21 cellular contexts compared by ENCODE assay signal in the genomic region with DNA sequence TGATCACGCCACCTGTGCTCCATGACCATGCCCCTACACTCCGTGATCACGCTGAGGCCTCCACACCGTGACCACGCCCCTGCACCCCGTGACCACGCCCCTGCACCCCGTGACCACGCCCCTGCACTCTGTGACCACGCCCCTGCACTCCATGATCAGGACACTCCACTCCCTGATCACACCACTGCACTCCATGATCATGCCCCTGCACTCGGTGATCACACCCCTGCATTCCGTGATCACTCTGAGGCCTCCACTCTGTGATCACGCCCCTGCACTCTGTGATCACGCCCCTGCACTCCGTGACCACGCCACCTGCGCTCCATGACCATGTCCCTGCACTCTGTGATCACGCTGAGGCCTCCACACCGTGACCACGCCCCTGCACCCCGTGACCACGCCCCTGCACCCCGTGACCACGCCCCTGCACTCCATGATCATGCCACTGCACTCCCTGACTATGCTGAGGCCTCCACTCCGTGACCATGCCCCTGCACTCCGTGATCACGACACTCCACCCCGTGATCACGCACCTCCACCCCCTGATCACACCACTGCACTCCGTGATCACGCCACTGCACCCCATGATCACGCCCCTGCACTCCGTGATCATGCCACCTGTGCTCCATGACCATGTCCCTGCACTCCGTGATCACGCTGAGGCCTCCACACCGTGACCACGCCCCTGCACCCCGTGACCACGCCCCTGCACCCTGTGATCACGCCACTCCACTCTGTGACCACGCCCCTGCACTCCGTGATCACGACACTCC. TPM values are rescaled to one million over a fixed set of nuclear protein-coding genes. Genes with fewer than 3 reads are reported as not detected.
DNase-seq lines count a peak whose midpoint lies in the region; ATAC-seq, FAIRE-seq and TF ChIP-seq lines count a peak whose summit lies in the region.
"Had no signal": no experiment of that assay in that cellular context is flagged by ENCODE, and none has a peak within 500 bp of the region (broad histone marks: within the 10 kb centered on the region; RNA-seq: fewer than 3 reads in every experiment).

No MANE protein-coding gene starts in this region.

- H4K8ac ChIP-seq in neuronal stem cell (ENCODE audit: low read depth, low read length) = peak overlapping the region; percentile 96

- H3K27ac ChIP-seq in right lobe of liver (no peak overlapping the region), HepG2 (ENCODE audit: extremely low read length, insufficient read depth, low read length) (no peak overlapping the region), K562 (ENCODE audit: extremely low read depth, low read depth, low read length) (no peak overlapping the region; the same call in 2 of the 3 replicates), neuronal stem cell (replicated peaks; ENCODE audit: low read length) (no peak overlapping the region)
- H3K27ac ChIP-seq: HL-60, SK-N-MC had no signal

- CTCF ChIA-PET in HepG2 (lab: Yijun Ruan, JAX; ENCODE audit: low intra/inter-chr PET ratio, low total read pairs) = no interaction called here
- CTCF ChIA-PET in K562 (lab: Yijun Ruan, JAX; ENCODE audit: low intra/inter-chr PET ratio) = no interaction called here

- TF ChIP-seq EP300 in HepG2 (IDR thresholded peaks at IDR 0.05; ENCODE audit: low read depth in 2 of 2, low read length in 2 of 2) = no peak
- no peak for TF ChIP-seq EP300 in HepG2 (CRISPR knock-in tag; IDR thresholded peaks at IDR 0.05; ENCODE audit: borderline replicate concordance)
- no peak for TF ChIP-seq EP300 in K562 (IDR thresholded peaks at IDR 0.05; ENCODE audit: low read length)

- POLR2A ChIA-PET in HepG2 (lab: Yijun Ruan, JAX) = no interaction called here
- POLR2A ChIA-PET in K562 (lab: Yijun Ruan, JAX) = no interaction called here

- H4K20me1 ChIP-seq in HepG2 (ENCODE audit: insufficient read depth, low read length) (no peaks in the 10 kb centered on the region), K562 (replicated peaks; ENCODE audit: control insufficient read depth, insufficient read depth, low read length) (0 out of 2 replicates have a peak, but pooled peaks cover 5% of the 10 kb centered on the region)

- BruUV-seq in HepG2 (replicated peaks; lab: Mats Ljungman, UMichigan) = no TSS peak
- no TSS peak for BruUV-seq in K562 (replicated peaks; lab: Mats Ljungman, UMichigan)

- TF ChIP-seq CTCF in right lobe of liver (IDR thresholded peaks at IDR 0.05) (no peak), HepG2 (CRISPR knock-in tag; IDR thresholded peaks at IDR 0.05) (no peak), K562 (IDR thresholded peaks at IDR 0.05 in 2 of 3, conservative IDR thresholded peaks at IDR 0.05 in 1 of 3; ENCODE audit: insufficient read depth in 2 of 3, low read depth in 1 of 3, low read length in 3 of 3) (no peak)

- H3K4me2 ChIP-seq in HepG2 (ENCODE audit: low read depth, low read length) (no peak overlapping the region), K562 (ENCODE audit: insufficient read depth, low read length) (peak overlapping the region; percentile 70), neuronal stem cell (ENCODE audit: insufficient read depth, low read length, poor library complexity, severe bottlenecking) (no peak overlapping the region)

- H3K79me2 ChIP-seq in HepG2 (ENCODE audit: insufficient read depth, low read length) (no peaks in the 10 kb centered on the region), K562 (ENCODE audit: control insufficient read depth, insufficient read depth, low read length) (no peaks in the 10 kb centered on the region)

- DNase-seq in right lobe of liver = peak in 2 of 3 donors; percentile 7 to 39
- DNase-seq in HepG2 (ENCODE audit: low spot score) = no peak
- DNase-seq in K562 (ENCODE audit: extremely low read depth in 1 of 4, low spot score in 3 of 4) = peak; percentile 18 to 25 (median 22)
- DNase-seq in neuronal stem cell (ENCODE audit: low spot score) = no peak
- no peak for DNase-seq in HUDEP-2 (lab: John Stamatoyannopoulos, UW; ENCODE audit: unreplicated experiment in 76 of 76)
- DNase-seq in dedifferentiated amniotic fluid mesenchymal stem cell (ENCODE audit: extremely low spot score) = no peak
- DNase-seq: C1 segment of cervical spinal cord, HFFc6, Kasumi-1, MG63, NCI-H1092, NCI-H2107, NCI-H510A treated with DMSO at 0.1 percent for 48 hours, NCI-H774, OCI-M1, SHP77 had no signal

- no peak for ATAC-seq in right lobe of liver
- ATAC-seq in HepG2 = no peak
- ATAC-seq in K562 = peak; percentile 86
- no peak for ATAC-seq in HG03520 (IDR thresholded peaks at IDR 0.05; ENCODE audit: unreplicated experiment)

- H2BK120ac ChIP-seq in neuronal stem cell (ENCODE audit: low read depth, low read length) = peak overlapping the region; percentile 47

- H2AFZ ChIP-seq in HepG2 (ENCODE audit: low read length) = no peak overlapping the region
- H2AFZ ChIP-seq in K562 (ENCODE audit: low read depth, low read length) = peak overlapping the region; percentile 87
- H2AFZ ChIP-seq in neuronal stem cell (ENCODE audit: low read length) = no peak overlapping the region

- H3K9ac ChIP-seq in HepG2 (ENCODE audit: insufficient read depth, low read depth, low read length) = no peak overlapping the region
- no peak overlapping the region; a peak in 1 of 4 replicates for H3K9ac ChIP-seq in K562 (ENCODE audit: insufficient read depth in 1 of 2, low read depth in 2 of 2, low read length in 2 of 2)
- peak overlapping the region; percentile 21 for H3K9ac ChIP-seq in neuronal stem cell (ENCODE audit: low read depth, low read length, poor library complexity)

- intact Hi-C loops in right lobe of liver (cut with DNase I) (no loop called here), HepG2 (cut with micrococcal nuclease; ENCODE audit: unreplicated experiment) (no loop called here), K562 (cut with micrococcal nuclease) (no loop called here)

- in situ Hi-C loops in HepG2 (cut with HindIII; ENCODE audit: extremely low pct_ligation_motif_present, low pct_unique_long_range_greater_than_20kb) = no loop called here
- in situ Hi-C loops in K562 (cut with MboI) = no loop called here

- peak overlapping the region; percentile 71 for H3K14ac ChIP-seq in neuronal stem cell (ENCODE audit: low read length)

- H3K9me1 ChIP-seq in K562 (ENCODE audit: control insufficient read depth, insufficient read depth, low read length) = no peaks in the 10 kb centered on the region

- H2BK5ac ChIP-seq in neuronal stem cell (ENCODE audit: low read length) = no peak overlapping the region

- H3K79me1 ChIP-seq in neuronal stem cell (ENCODE audit: low read depth, low read length) = peaks cover 10% of the 10 kb centered on the region

- H3K9me3 ChIP-seq in right lobe of liver (no peaks in the 10 kb centered on the region), HepG2 (ENCODE audit: low read length) (no peaks in the 10 kb centered on the region), K562 (replicated peaks; ENCODE audit: control insufficient read depth, insufficient read depth, low read depth, low read length) (no peaks in the 10 kb centered on the region), neuronal stem cell (replicated peaks in 1 of 2; ENCODE audit: control insufficient read depth in 2 of 2, insufficient read depth in 1 of 2, low read depth in 1 of 2, low read length in 2 of 2) (no peaks in the 10 kb centered on the region)
- H3K9me3 ChIP-seq: MG63 had no signal

- peak overlapping the region; percentile 76 for H3K18ac ChIP-seq in neuronal stem cell (ENCODE audit: low read length)

- TF ChIP-seq RAD21 in HepG2 (CRISPR knock-in tag; IDR thresholded peaks at IDR 0.05) (no peak), K562 (CRISPR knock-in tag; conservative IDR thresholded peaks at IDR 0.05 in 1 of 2, IDR thresholded peaks at IDR 0.05 in 1 of 2) (no peak)

- H4K91ac ChIP-seq in neuronal stem cell (ENCODE audit: low read depth, low read length, poor library complexity) = no peak overlapping the region

- H3K4me1 ChIP-seq in right lobe of liver (no peaks in the 10 kb centered on the region), HepG2 (ENCODE audit: insufficient read depth, low read length) (peaks cover 29% of the 10 kb centered on the region), K562 (replicated peaks in 1 of 2; ENCODE audit: control insufficient read depth in 2 of 2, insufficient read depth in 2 of 2, low read length in 2 of 2) (peaks cover 6 to 31% of the 10 kb centered on the region in 2 experiments; a peak in 3 of 5 replicates), neuronal stem cell (ENCODE audit: control insufficient read depth in 2 of 2, insufficient read depth in 1 of 2, low read depth in 1 of 2, low read length in 2 of 2) (peaks cover 13 to 20% of the 10 kb centered on the region in 2 donors)

- peak overlapping the region; percentile 37 for H3K4ac ChIP-seq in neuronal stem cell (ENCODE audit: low read length)

- peak overlapping the region; percentile 75 for H2AK5ac ChIP-seq in neuronal stem cell (ENCODE audit: low read depth, low read length)

- H3K36me3 ChIP-seq in right lobe of liver (no peaks in the 10 kb centered on the region), HepG2 (replicated peaks in 1 of 2; ENCODE audit: control insufficient read depth in 1 of 2, insufficient read depth in 2 of 2, low read length in 2 of 2) (no peaks in the 10 kb centered on the region), K562 (ENCODE audit: control insufficient read depth, insufficient read depth, low read length) (no peaks in the 10 kb centered on the region), neuronal stem cell (replicated peaks in 1 of 2; ENCODE audit: control insufficient read depth in 2 of 2, insufficient read depth in 2 of 2, low read length in 2 of 2) (no peaks in the 10 kb centered on the region)
- H3K36me3 ChIP-seq: MG63 had no signal

- peak overlapping the region; percentile 97 for H3K23ac ChIP-seq in neuronal stem cell (ENCODE audit: low read depth, low read length, poor library complexity)

- H2BK12ac ChIP-seq in neuronal stem cell (ENCODE audit: low read length) = peak overlapping the region; percentile 75

- peak overlapping the region; percentile 96 for H2BK15ac ChIP-seq in neuronal stem cell (ENCODE audit: low read length)

- no peak overlapping the region for H3K4me3 ChIP-seq in right lobe of liver
- no peak overlapping the region for H3K4me3 ChIP-seq in HepG2 (replicated peaks in 1 of 3; ENCODE audit: insufficient read depth in 1 of 3, low read depth in 2 of 3, low read length in 3 of 3)
- no peak overlapping the region for H3K4me3 ChIP-seq in K562
- peak overlapping the region in 1 of 2 donors; percentile 63 for H3K4me3 ChIP-seq in neuronal stem cell (ENCODE audit: low read length in 2 of 2)
- H3K4me3 ChIP-seq: MG63, SK-N-MC had no signal

- no peaks in the 10 kb centered on the region for H3K27me3 ChIP-seq in right lobe of liver
- H3K27me3 ChIP-seq in HepG2 (ENCODE audit: control insufficient read depth in 1 of 2, insufficient read depth in 2 of 2, low read length in 2 of 2) = no peaks in the 10 kb centered on the region; a peak in 2 of 5 replicates
- H3K27me3 ChIP-seq in K562 (ENCODE audit: control insufficient read depth in 2 of 2, insufficient read depth in 2 of 2, low read length in 2 of 2) = peaks cover 5 to 69% of the 10 kb centered on the region in 2 experiments; a peak in 4 of 5 replicates
- no peaks in the 10 kb centered on the region for H3K27me3 ChIP-seq in neuronal stem cell (ENCODE audit: control insufficient read depth in 3 of 3, insufficient read depth in 3 of 3, low read depth in 1 of 3, low read length in 3 of 3)
- H3K27me3 ChIP-seq: MG63 had no signal

- WGBS in right lobe of liver (ENCODE audit: insufficient coverage, low coverage, low lambda C conversion rate, missing lambda C conversion rate) = 76% methylated on average over 41 of the region's 43 CpGs
- 61% methylated on average over 43 of the region's 43 CpGs for WGBS in HepG2 (ENCODE audit: low lambda C conversion rate)
- 23% methylated on average over 22 of the region's 43 CpGs for WGBS in K562 (ENCODE audit: insufficient coverage, low coverage, missing lambda C conversion rate)
- no CpG with 5 or more reads among the region's 43 CpGs for WGBS in neuronal stem cell (ENCODE audit: extremely low coverage in 2 of 2, insufficient read length in 2 of 2, insufficient replicate concordance in 1 of 2), 2 donors

- TF ChIP-seq POLR2A in right lobe of liver (IDR thresholded peaks at IDR 0.05) (no peak), HepG2 (IDR thresholded peaks at IDR 0.05; ENCODE audit: insufficient read depth in 1 of 2, low read depth in 2 of 2, low read length in 2 of 2) (no peak), K562 (conservative IDR thresholded peaks at IDR 0.05) (no peak)

- FAIRE-seq in HepG2 (lab: Jason Lieb, UNC) = no peak
- no peak for FAIRE-seq in K562 (lab: Jason Lieb, UNC)
- FAIRE-seq: D721Med, GM12892 had no signal

RNA-seq across cellular contexts. Expression of a gene that starts 27.7 kb away (rescaled TPM):
- total RNA-seq in right lobe of liver (1 to 10 TPM; 1.6 to 3.5 (median 2.1) TPM), HepG2 (2016; rRNA removed; fragmentation: Illumina TruSeq; extraction: Trizol) (18.9 and 19.4 TPM in 2 replicates), K562 (2014; rRNA removed) (15.4 and 20.6 TPM in 2 replicates), K562 (2014; rRNA removed; fragmentation: Illumina TruSeq; extraction: Trizol) (4.5 and 5.1 TPM in 2 replicates), K562 (2015; rRNA removed; fragmentation: Illumina TruSeq; extraction: Trizol) (6.5 and 8.3 TPM in 2 replicates), K562 (2021) (11.5 and 14.1 TPM in 2 replicates)
- 6.4 and 9.0 TPM in 2 replicates for total RNA-seq in HepG2 (2016; cell fraction: cytosol; rRNA removed; fragmentation: Illumina TruSeq; extraction: Trizol; ENCODE audit: low read depth)
- total RNA-seq in HepG2 (2016; cell fraction: insoluble cytoplasmic fraction; rRNA removed; fragmentation: Illumina TruSeq; extraction: Trizol) = 18.5 and 19.3 TPM in 2 replicates
- total RNA-seq in HepG2 (2016; cell fraction: membrane; rRNA removed; fragmentation: Illumina TruSeq; extraction: Trizol) = 13.9 and 14.9 TPM in 2 replicates
- 8.4 and 10.8 TPM in 2 replicates for total RNA-seq in HepG2 (2016; cell fraction: nucleus; rRNA removed; fragmentation: Illumina TruSeq; extraction: Trizol)
- polyA plus RNA-seq in HepG2 (2011; rRNA removed) (9.9 and 10.9 TPM in 2 replicates), K562 (2011; rRNA removed) (8.2 and 8.9 TPM in 2 replicates), K562 (2014; fragmentation: Illumina TruSeq; extraction: Trizol) (4.7 and 9.7 TPM in 2 replicates), K562 (2014; fragmentation: Nextera tagmentation; extraction: Ambion mirVana) (1 to 10 TPM; 1.5 to 2.4 TPM), K562 (2014; rRNA removed) (18.5 and 20.9 TPM in 2 replicates)
- 7.4 and 11.6 TPM in 2 replicates for polyA plus RNA-seq in HepG2 (2011; cell fraction: cytosol; rRNA removed)
- 13.7 and 17.7 TPM in 2 replicates for polyA plus RNA-seq in HepG2 (2011; cell fraction: nucleus; rRNA removed)
- 12.0 and 12.5 TPM in 2 replicates for polyA plus RNA-seq in HepG2 (2012)
- polyA plus RNA-seq in HepG2 (2016; cell fraction: cytosol; fragmentation: Illumina TruSeq; extraction: Trizol; ENCODE audit: low read depth) = 9.3 and 10.8 TPM in 2 replicates
- 19.9 and 20.6 TPM in 2 replicates for polyA plus RNA-seq in HepG2 (2016; cell fraction: insoluble cytoplasmic fraction; fragmentation: Illumina TruSeq; extraction: Trizol; ENCODE audit: low read depth)
- polyA plus RNA-seq in HepG2 (2016; cell fraction: membrane; fragmentation: Illumina TruSeq; extraction: Trizol; ENCODE audit: low read depth) = 11.2 and 12.1 TPM in 2 replicates
- polyA plus RNA-seq in HepG2 (2016; cell fraction: nucleus; fragmentation: Illumina TruSeq; extraction: Trizol; ENCODE audit: insufficient read depth, low read depth) = 19.7 and 20.0 TPM in 2 replicates
- polyA minus RNA-seq in HepG2 (2011; rRNA and poly(A)+ RNA removed; ENCODE audit: low replicate concordance) = 10.2 and 30.6 TPM in 2 replicates
- polyA minus RNA-seq in HepG2 (2011; cell fraction: cytosol; rRNA and poly(A)+ RNA removed) = 4.4 and 5.4 TPM in 2 replicates
- 6.1 and 7.1 TPM in 2 replicates for polyA minus RNA-seq in HepG2 (2011; cell fraction: nucleus; rRNA and poly(A)+ RNA removed)
- 6.5 and 11.6 TPM in 2 replicates for total RNA-seq in K562 (2011; cell fraction: chromatin; rRNA removed; ENCODE audit: low replicate concordance)
- total RNA-seq in K562 (2011; cell fraction: nucleolus; rRNA removed) = 13.8 and 19.2 TPM in 2 replicates
- total RNA-seq in K562 (2011; cell fraction: nucleoplasm; rRNA removed) = 12.1 and 15.1 TPM in 2 replicates
- polyA plus RNA-seq in K562 (2011; cell fraction: cytosol; rRNA removed) = 5.6 and 6.4 TPM in 2 replicates
- polyA plus RNA-seq in K562 (2011; cell fraction: nucleus; rRNA removed) = 12.3 and 14.7 TPM in 2 replicates
- polyA plus RNA-seq in K562 (2012) = 11.5 and 18.9 TPM in 2 replicates
- 4.0 and 5.7 TPM in 2 replicates for polyA minus RNA-seq in K562 (2011; rRNA and poly(A)+ RNA removed)
- 3.5 and 3.9 TPM in 2 replicates for polyA minus RNA-seq in K562 (2011; cell fraction: cytosol; rRNA and poly(A)+ RNA removed)
- polyA minus RNA-seq in K562 (2011; cell fraction: nucleus; rRNA and poly(A)+ RNA removed) = 8.2 and 8.3 TPM in 2 replicates
- polyA plus RNA-seq in neuronal stem cell (2013, experiment 1 of 2) = 20.6 TPM
- 21.2 TPM for polyA plus RNA-seq in neuronal stem cell (2013, experiment 2 of 2)

RNA-seq across cellular contexts. Expression of a gene that starts 51.9 kb away (rescaled TPM):
- total RNA-seq in right lobe of liver (1 to 10 TPM; 2.2 to 5.4 (median 3.2) TPM), HepG2 (2016; rRNA removed; fragmentation: Illumina TruSeq; extraction: Trizol) (3.9 and 4.6 TPM in 2 replicates), K562 (2014; rRNA removed) (1.00 and 2.2 TPM in 2 replicates), K562 (2014; rRNA removed; fragmentation: Illumina TruSeq; extraction: Trizol) (1.3 and 1.5 TPM in 2 replicates), K562 (2015; rRNA removed; fragmentation: Illumina TruSeq; extraction: Trizol) (1.2 and 1.3 TPM in 2 replicates), K562 (2021) (2.3 TPM in 2 replicates)
- 2.1 and 2.2 TPM in 2 replicates for total RNA-seq in HepG2 (2016; cell fraction: cytosol; rRNA removed; fragmentation: Illumina TruSeq; extraction: Trizol; ENCODE audit: low read depth)
- 3.2 and 4.3 TPM in 2 replicates for total RNA-seq in HepG2 (2016; cell fraction: insoluble cytoplasmic fraction; rRNA removed; fragmentation: Illumina TruSeq; extraction: Trizol)
- 2.1 and 2.5 TPM in 2 replicates for total RNA-seq in HepG2 (2016; cell fraction: membrane; rRNA removed; fragmentation: Illumina TruSeq; extraction: Trizol)
- 5.9 and 7.5 TPM in 2 replicates for total RNA-seq in HepG2 (2016; cell fraction: nucleus; rRNA removed; fragmentation: Illumina TruSeq; extraction: Trizol)
- polyA plus RNA-seq in HepG2 (2011; rRNA removed) (4.2 and 4.3 TPM in 2 replicates), K562 (2011; rRNA removed) (2.2 and 2.3 TPM in 2 replicates), K562 (2014; fragmentation: Illumina TruSeq; extraction: Trizol) (1.4 and 2.6 TPM in 2 replicates), K562 (2014; fragmentation: Nextera tagmentation; extraction: Ambion mirVana) (under 1 TPM; 0.10 to 0.38 TPM), K562 (2014; rRNA removed) (1.7 and 2.7 TPM in 2 replicates)
- polyA plus RNA-seq in HepG2 (2011; cell fraction: cytosol; rRNA removed) = 1.8 and 1.9 TPM in 2 replicates
- polyA plus RNA-seq in HepG2 (2011; cell fraction: nucleus; rRNA removed) = 14.3 and 14.5 TPM in 2 replicates
- polyA plus RNA-seq in HepG2 (2012) = 3.2 and 3.6 TPM in 2 replicates
- 0.82 and 0.88 TPM in 2 replicates for polyA plus RNA-seq in HepG2 (2016; cell fraction: cytosol; fragmentation: Illumina TruSeq; extraction: Trizol; ENCODE audit: low read depth)
- 3.6 and 4.7 TPM in 2 replicates for polyA plus RNA-seq in HepG2 (2016; cell fraction: insoluble cytoplasmic fraction; fragmentation: Illumina TruSeq; extraction: Trizol; ENCODE audit: low read depth)
- 2.6 and 2.7 TPM in 2 replicates for polyA plus RNA-seq in HepG2 (2016; cell fraction: membrane; fragmentation: Illumina TruSeq; extraction: Trizol; ENCODE audit: low read depth)
- 11.7 and 14.6 TPM in 2 replicates for polyA plus RNA-seq in HepG2 (2016; cell fraction: nucleus; fragmentation: Illumina TruSeq; extraction: Trizol; ENCODE audit: insufficient read depth, low read depth)
- 2.7 and 3.0 TPM in 2 replicates for polyA minus RNA-seq in HepG2 (2011; rRNA and poly(A)+ RNA removed; ENCODE audit: low replicate concordance)
- 0.88 and 1.4 TPM in 2 replicates for polyA minus RNA-seq in HepG2 (2011; cell fraction: cytosol; rRNA and poly(A)+ RNA removed)
- 11.1 and 12.3 TPM in 2 replicates for polyA minus RNA-seq in HepG2 (2011; cell fraction: nucleus; rRNA and poly(A)+ RNA removed)
- 8.1 and 11.5 TPM in 2 replicates for total RNA-seq in K562 (2011; cell fraction: chromatin; rRNA removed; ENCODE audit: low replicate concordance)
- total RNA-seq in K562 (2011; cell fraction: nucleolus; rRNA removed) = 4.9 and 5.3 TPM in 2 replicates
- total RNA-seq in K562 (2011; cell fraction: nucleoplasm; rRNA removed) = 4.6 and 5.2 TPM in 2 replicates
- 1.8 and 2.2 TPM in 2 replicates for polyA plus RNA-seq in K562 (2011; cell fraction: cytosol; rRNA removed)
- polyA plus RNA-seq in K562 (2011; cell fraction: nucleus; rRNA removed) = 7.7 and 13.9 TPM in 2 replicates
- polyA plus RNA-seq in K562 (2012) = 1.8 and 5.9 TPM in 2 replicates
- polyA minus RNA-seq in K562 (2011; rRNA and poly(A)+ RNA removed) = 0.93 and 1.4 TPM in 2 replicates
- 0.86 TPM in 1 of 2 replicates, not detected in the other for polyA minus RNA-seq in K562 (2011; cell fraction: cytosol; rRNA and poly(A)+ RNA removed)
- 2.7 and 3.3 TPM in 2 replicates for polyA minus RNA-seq in K562 (2011; cell fraction: nucleus; rRNA and poly(A)+ RNA removed)
- polyA plus RNA-seq in neuronal stem cell (2013, experiment 1 of 2) = 12.6 TPM
- 11.2 TPM for polyA plus RNA-seq in neuronal stem cell (2013, experiment 2 of 2)

Comparison
In these comparisons a context has a peak if more than half of its experiments do, and no peak if none do; other contexts are left out.
1. DNase-seq: peak in right lobe of liver (2 of 3) and K562 (4 of 4); none in HepG2 (single experiment), neuronal stem cell (single experiment), HUDEP-2 (0 of 76) and dedifferentiated amniotic fluid mesenchymal stem cell (single experiment).